ENCODE assay signal across 11 cellular contexts in the genomic region with DNA sequence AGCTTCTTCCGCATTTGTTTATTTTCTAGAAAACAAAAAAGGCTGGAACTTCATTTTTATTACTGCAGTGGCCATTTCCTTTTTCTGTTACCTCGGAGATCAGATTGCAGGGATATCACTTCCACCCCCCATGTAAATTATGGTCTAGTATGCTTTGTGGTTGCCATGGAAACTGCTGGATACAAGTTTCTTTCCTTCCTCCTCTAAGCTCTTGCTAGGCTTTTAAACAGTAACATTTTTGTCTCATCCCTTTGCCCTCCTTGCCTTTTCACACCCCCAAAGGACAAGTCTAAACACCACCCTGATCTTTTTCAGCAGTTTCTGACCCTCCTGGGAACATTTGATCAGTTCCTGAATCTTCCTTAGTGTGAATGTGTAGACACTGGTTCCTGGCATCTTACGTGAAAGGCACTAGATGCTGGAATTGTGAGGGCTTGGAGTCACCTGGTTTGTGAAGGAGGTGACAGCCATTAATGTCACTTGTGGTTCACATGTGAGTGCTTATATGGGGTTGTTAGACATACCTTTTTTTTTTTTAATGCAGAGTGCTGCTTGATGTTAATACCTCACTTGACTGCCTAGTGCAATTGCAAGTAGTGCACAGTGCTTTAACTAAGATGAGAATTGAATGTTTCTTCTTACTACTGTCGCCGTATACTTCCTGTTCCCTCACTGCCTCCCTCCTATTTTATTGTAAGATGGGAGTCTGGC.
A peak's percentile ranks its signal among the peaks of the same experiment; 100 is the strongest.
DNase-seq lines count a peak whose midpoint lies in the region; ATAC-seq and TF ChIP-seq lines count a peak whose summit lies in the region.
"Had no signal": no experiment of that assay in that cellular context is flagged by ENCODE, and none has a peak within 500 bp of the region (broad histone marks: within the 10 kb centered on the region; RNA-seq: fewer than 3 reads in every experiment).

No MANE protein-coding gene starts in this region.

- H3K27me3 Mint-ChIP-seq in WTC11 (ENCODE audit: low read depth) = no peaks in the 10 kb centered on the region

- no peaks in the 10 kb centered on the region for H3K9me3 Mint-ChIP-seq in WTC11

- no peak overlapping the region for H3K9ac ChIP-seq in DND-41 (ENCODE audit: low read depth, low read length)

- H3K4me2 ChIP-seq in DND-41 (ENCODE audit: insufficient read depth, low read length) = no peak overlapping the region

- no peak for TF ChIP-seq CTCF in DND-41 (IDR thresholded peaks at IDR 0.05; ENCODE audit: borderline replicate concordance, extremely low read depth, low read length, poor library complexity, severe bottlenecking)
- TF ChIP-seq CTCF in WTC11 (IDR thresholded peaks at IDR 0.05) = no peak
- TF ChIP-seq CTCF in psoas muscle (IDR thresholded peaks at IDR 0.05) = no peak
- TF ChIP-seq CTCF in WERI-Rb-1 (IDR thresholded peaks at IDR 0.05; ENCODE audit: low read depth, low read length) = no peak

- no peak for DNase-seq in DND-41
- DNase-seq in Kasumi-1 (lab: John Stamatoyannopoulos, UW) = peak; percentile 70 to 73
- DNase-seq in WTC11 (ENCODE audit: low spot score) = no peak
- DNase-seq in medulla oblongata (ENCODE audit: extremely low spot score) = peak; percentile 47
- no peak for DNase-seq in psoas muscle
- no peak for DNase-seq in WERI-Rb-1
- DNase-seq in NCI-H345 treated with DMSO at 0.1 percent for 48 hours (lab: John Stamatoyannopoulos, UW; ENCODE audit: unreplicated experiment) = no peak
- DNase-seq: activated CD4-positive, alpha-beta T cell treated with anti-CD3 and anti-CD28 coated beads for 1 hour; NCI-H774 had no signal

- H3K27me3 ChIP-seq in DND-41 (ENCODE audit: insufficient read depth, low read length, poor library complexity) (no peaks in the 10 kb centered on the region), psoas muscle (ENCODE audit: insufficient read depth in 3 of 3, low read length in 2 of 3) (no peaks in the 10 kb centered on the region), WERI-Rb-1 (ENCODE audit: insufficient read depth, low read depth, severe bottlenecking) (no peaks in the 10 kb centered on the region)
- H3K27me3 ChIP-seq: heart right ventricle had no signal

- H3K4me1 ChIP-seq in DND-41 (ENCODE audit: insufficient read depth, low read length) (peaks cover 13% of the 10 kb centered on the region), psoas muscle (peaks cover 59% of the 10 kb centered on the region)

- intact Hi-C loops in psoas muscle (cut with DNase I) = no loop called here

- no peak overlapping the region for H3K4me3 ChIP-seq in DND-41 (ENCODE audit: low read depth in 1 of 2, low read length in 2 of 2)
- H3K4me3 ChIP-seq in psoas muscle = no peak overlapping the region
- H3K4me3 ChIP-seq in WERI-Rb-1 (ENCODE audit: low read depth, low read length) = no peak overlapping the region
- H3K4me3 ChIP-seq: heart right ventricle had no signal

- H3K27ac ChIP-seq in DND-41 (ENCODE audit: low read length) (0 out of 2 replicates have a peak overlapping the region, but pooled peaks have one; percentile 35), psoas muscle (no peak overlapping the region), WERI-Rb-1 (no peak overlapping the region)

- H4K20me1 ChIP-seq in DND-41 (ENCODE audit: insufficient read depth, low read length) = peaks cover 5% of the 10 kb centered on the region; the same call in 1 of the 2 replicates

- H3K4me3 Mint-ChIP-seq in WTC11 = no peak overlapping the region

- CTCF ChIA-PET in WTC11 (lab: Charles Lee) = no interaction called here

- no peak overlapping the region for H2AFZ ChIP-seq in DND-41 (ENCODE audit: low read depth, low read length)

- POLR2A ChIA-PET in WTC11 (lab: Charles Lee) = no interaction called here

- H3K9me3 ChIP-seq in DND-41 (ENCODE audit: insufficient read depth, low read length, severe bottlenecking) (no peaks in the 10 kb centered on the region), psoas muscle (no peaks in the 10 kb centered on the region), WERI-Rb-1 (ENCODE audit: severe bottlenecking) (no peaks in the 10 kb centered on the region)
- H3K9me3 ChIP-seq: heart right ventricle had no signal

- H3K27ac Mint-ChIP-seq in WTC11 = peak overlapping the region; percentile 21; the same call in 1 of the 2 replicates

- peaks cover 97% of the 10 kb centered on the region for H3K4me1 Mint-ChIP-seq in WTC11

- 69 to 75% (median 69%) methylated on average over 5 of the region's 5 CpGs for WGBS in psoas muscle, 3 donors

- ATAC-seq in DND-41 (ENCODE audit: insufficient read depth, low read depth) (0 out of 3 replicates have a peak, but pooled peaks have one; percentile 35), WTC11 (no peak), psoas muscle (no peak), GM19455 (IDR thresholded peaks at IDR 0.05; ENCODE audit: unreplicated experiment) (no peak)

- H3K79me2 ChIP-seq in DND-41 (ENCODE audit: insufficient read depth, low read length) = peaks cover 48% of the 10 kb centered on the region

- no peaks in the 10 kb centered on the region for H3K36me3 Mint-ChIP-seq in WTC11

- H3K36me3 ChIP-seq in DND-41 (ENCODE audit: insufficient read depth, low read length) = no peaks in the 10 kb centered on the region
- no peaks in the 10 kb centered on the region for H3K36me3 ChIP-seq in psoas muscle (ENCODE audit: insufficient read depth in 1 of 2, low read depth in 1 of 2)
- H3K36me3 ChIP-seq in WERI-Rb-1 = peaks cover 3% of the 10 kb centered on the region; the same call in 1 of the 2 replicates
- H3K36me3 ChIP-seq: heart right ventricle had no signal

TF ChIP-seq in WTC11, 78 proteins besides CTCF, POLR2A, EP300 and RAD21:
- TF ChIP-seq NFATC4 (CRISPR knock-in tag; IDR thresholded peaks at IDR 0.05) (no peak), ZBTB43 (CRISPR knock-in tag; IDR thresholded peaks at IDR 0.05) (no peak)

Comparison
In these comparisons a context has a peak if more than half of its experiments do, and no peak if none do; other contexts are left out.
1. DNase-seq: peak in Kasumi-1 (2 of 2) and medulla oblongata (single experiment); none in DND-41 (single experiment), WTC11 (single experiment), psoas muscle (0 of 2), WERI-Rb-1 (single experiment) and NCI-H345 treated with DMSO at 0.1 percent for 48 hours (single experiment).